ENCODE assay signal across 37 cellular contexts in the genomic region with DNA sequence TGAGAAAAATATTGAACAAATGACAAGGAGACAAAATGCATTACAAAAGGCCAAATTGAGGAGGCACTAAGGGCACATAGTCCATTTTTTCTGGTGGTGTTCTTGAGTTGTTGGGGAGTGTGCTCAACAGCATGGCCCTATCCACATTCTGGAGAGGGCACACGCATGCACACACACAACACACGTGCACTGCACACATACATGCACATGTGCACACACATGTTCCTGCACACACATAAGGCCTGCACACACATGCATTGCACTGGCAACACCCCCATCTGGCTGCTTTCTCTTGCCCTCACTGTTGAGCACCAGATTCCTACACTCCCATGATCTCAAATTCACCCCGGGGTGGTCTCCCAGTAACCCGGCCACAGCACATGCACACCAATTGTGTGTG.
"Had no signal": no experiment of that assay in that cellular context is flagged by ENCODE, and none has a peak within 500 bp of the region (broad histone marks: within the 10 kb centered on the region; RNA-seq: fewer than 3 reads in every experiment).

No MANE protein-coding gene starts in this region.

- H3K9me3 ChIP-seq: ascending aorta had no signal

- H3K27ac ChIP-seq: ascending aorta, cardiac muscle cell, VCaP had no signal

- ATAC-seq: activated CD8-positive, alpha-beta T cell treated with anti-CD3 and anti-CD28 coated beads for 36 hours; activated naive CD8-positive, alpha-beta T cell treated with anti-CD3 and anti-CD28 coated beads, Interleukin-2, amount 50 U/mL, for 24 hours; activated T-cell treated with anti-CD3 and anti-CD28 coated beads, Interleukin-2, amount 50 U/mL, for 4 hours; activated T-cell treated with anti-CD3 and anti-CD28 coated beads, Interleukin-2, amount 50 U/mL, for 72 hours; activated T-helper 17 cell treated with anti-CD3 and anti-CD28 coated beads, Interleukin-2, amount 50 U/mL, for 72 hours had no signal

- H3K36me3 Mint-ChIP-seq: activated CD4-positive, alpha-beta memory T cell treated with anti-CD3 and anti-CD28 coated beads for 36 hours; activated naive CD4-positive, alpha-beta T cell treated with anti-CD3 and anti-CD28 coated beads, Interleukin-2, amount 10 ng/mL, durations not matched to agents 7 days and 5 days; activated naive CD4-positive, alpha-beta T cell treated with anti-CD3 and anti-CD28 coated beads, Interleukin-2, amount 50 U/mL, for 24 hours; activated naive CD8-positive, alpha-beta T cell; activated naive CD8-positive, alpha-beta T cell treated with anti-CD3 and anti-CD28 coated beads, Interleukin-2, amount 10 ng/mL, durations not matched to agents 7 days and 5 days; brain had no signal

- H3K4me1 Mint-ChIP-seq: activated B cell treated with CpG ODN at 0.5 μM for 24 hours; activated CD4-positive, alpha-beta T cell treated with anti-CD3 and anti-CD28 coated beads, Interleukin-2, amount 10 ng/mL, durations not matched to agents 24 days and 14 days; activated naive CD4-positive, alpha-beta T cell treated with anti-CD3 and anti-CD28 coated beads, Interleukin-2, amount 10 ng/mL, durations not matched to agents 7 days and 5 days; activated naive CD4-positive, alpha-beta T cell treated with anti-CD3 and anti-CD28 coated beads, Interleukin-2, amount 50 U/mL, for 24 hours; activated naive CD8-positive, alpha-beta T cell treated with anti-CD3 and anti-CD28 coated beads, Interleukin-2, amount 10 ng/mL, durations not matched to agents 7 days and 5 days; activated naive CD8-positive, alpha-beta T cell treated with anti-CD3 and anti-CD28 coated beads, Interleukin-2, amount 50 U/mL, for 24 hours; activated T-helper 17 cell treated with anti-CD3 and anti-CD28 coated beads, Interleukin-2, amount 50 U/mL, for 72 hours; central memory CD8-positive, alpha-beta T cell had no signal

- H3K9me3 Mint-ChIP-seq: activated B cell treated with CpG ODN at 0.5 μM for 24 hours; activated CD4-positive, alpha-beta memory T cell treated with anti-CD3 and anti-CD28 coated beads for 36 hours; activated CD4-positive, alpha-beta T cell treated with anti-CD3 and anti-CD28 coated beads, Interleukin-2, amount 10 ng/mL, durations not matched to agents 24 days and 14 days; activated CD8-positive, alpha-beta T cell treated with anti-CD3 and anti-CD28 coated beads for 36 hours; activated naive CD4-positive, alpha-beta T cell treated with anti-CD3 and anti-CD28 coated beads, Interleukin-2, amount 10 ng/mL, durations not matched to agents 7 days and 5 days; activated naive CD4-positive, alpha-beta T cell treated with anti-CD3 and anti-CD28 coated beads, Interleukin-2, amount 50 U/mL, for 24 hours; activated naive CD8-positive, alpha-beta T cell treated with anti-CD3 and anti-CD28 coated beads, Interleukin-2, amount 10 ng/mL, durations not matched to agents 7 days and 5 days; activated T-cell treated with anti-CD3 and anti-CD28 coated beads, Interleukin-2, amount 50 U/mL, for 4 hours; activated T-cell treated with anti-CD3 and anti-CD28 coated beads, Interleukin-2, amount 50 U/mL, for 72 hours; activated T-helper 1 cell treated with anti-CD3 and anti-CD28 coated beads, Interleukin-12 subunit alpha, Interleukin-12 subunit beta, Interleukin-2, Interleukin-4 antibody, amounts not matched to agents 30 ng/mL and 10 ng/mL and 1 ng/mL, durations not matched to agents 14 hours and 24 hours and 36 hours; activated T-helper 17 cell treated with anti-CD3 and anti-CD28 coated beads, Interleukin-2, amount 50 U/mL, for 72 hours; central memory CD8-positive, alpha-beta T cell; T-helper 1 cell treated with Interleukin-12 subunit alpha and Interleukin-12 subunit beta and Interleukin-4 antibody, amounts not matched to agents 30 μg/mL and 1 μg/mL, for 36 hours; T-helper 2 cell treated with Interferon-gamma antibody and Interleukin-4, amounts not matched to agents 5 μg/mL and 100 μg/mL, for 36 hours had no signal

- DNase-seq: activated B cell treated with CpG ODN at 0.5 μM for 24 hours; activated CD4-positive, alpha-beta memory T cell treated with anti-CD3 and anti-CD28 coated beads for 36 hours; activated CD4-positive, alpha-beta T cell treated with anti-CD3 and anti-CD28 coated beads for 4 hours; activated CD4-positive, alpha-beta T cell treated with anti-CD3 and anti-CD28 coated beads, Interleukin-2, amount 10 ng/mL, durations not matched to agents 24 days and 14 days; activated CD4-positive, alpha-beta T cell treated with anti-CD3 and anti-CD28 coated beads, Interleukin-2, amount 50 U/mL, for 1 hour; activated CD4-positive, alpha-beta T cell treated with anti-CD3 and anti-CD28 coated beads, Interleukin-2, amount 50 U/mL, for 4 hours; activated CD4-positive, CD25-positive, alpha-beta regulatory T cell treated with anti-CD3 and anti-CD28 coated beads, Interleukin-2, amount 50 U/mL, for 72 hours; activated CD8-positive, alpha-beta memory T cell treated with anti-CD3 and anti-CD28 coated beads, Interleukin-2, amount 50 U/mL, for 4 hours; activated CD8-positive, alpha-beta T cell treated with anti-CD3 and anti-CD28 coated beads for 36 hours; activated effector memory CD4-positive, alpha-beta T cell treated with Interleukin-2 at 50 U/mL for 16 hours; activated gamma-delta T cell; activated naive CD4-positive, alpha-beta T cell treated with anti-CD3 and anti-CD28 coated beads, Interleukin-2, amount 10 ng/mL, durations not matched to agents 7 days and 5 days; activated naive CD4-positive, alpha-beta T cell treated with Interleukin-2 at 50 U/mL for 16 hours; activated naive CD8-positive, alpha-beta T cell treated with anti-CD3 and anti-CD28 coated beads, Interleukin-2, amount 10 ng/mL, durations not matched to agents 7 days and 5 days; activated naive CD8-positive, alpha-beta T cell treated with anti-CD3 and anti-CD28 coated beads, Interleukin-2, amount 50 U/mL, for 24 hours; activated T-cell treated with anti-CD3 and anti-CD28 coated beads for 4 hours; activated T-cell treated with anti-CD3 and anti-CD28 coated beads, Interleukin-2, amount 50 U/mL, for 1 hour; activated T-cell treated with anti-CD3 and anti-CD28 coated beads, Interleukin-2, amount 50 U/mL, for 4 hours; activated T-cell treated with anti-CD3 and anti-CD28 coated beads, Interleukin-2, amount 50 U/mL, for 72 hours; amygdala; anterior cingulate cortex; caudate nucleus; cerebellar nuclear complex; T-helper 1 cell; T-helper 2 cell; T-helper 9 cell had no signal

- H3K4me3 Mint-ChIP-seq: activated B cell treated with CpG ODN at 0.5 μM for 24 hours; activated CD4-positive, alpha-beta memory T cell treated with anti-CD3 and anti-CD28 coated beads for 36 hours; activated CD4-positive, alpha-beta T cell treated with anti-CD3 and anti-CD28 coated beads, Interleukin-2, amount 10 ng/mL, durations not matched to agents 24 days and 14 days; activated CD8-positive, alpha-beta T cell treated with anti-CD3 and anti-CD28 coated beads for 36 hours; activated naive CD4-positive, alpha-beta T cell treated with anti-CD3 and anti-CD28 coated beads, Interleukin-2, amount 10 ng/mL, durations not matched to agents 7 days and 5 days; activated naive CD4-positive, alpha-beta T cell treated with anti-CD3 and anti-CD28 coated beads, Interleukin-2, amount 50 U/mL, for 24 hours; activated naive CD8-positive, alpha-beta T cell; activated naive CD8-positive, alpha-beta T cell treated with anti-CD3 and anti-CD28 coated beads, Interleukin-2, amount 10 ng/mL, durations not matched to agents 7 days and 5 days; activated naive CD8-positive, alpha-beta T cell treated with anti-CD3 and anti-CD28 coated beads, Interleukin-2, amount 50 U/mL, for 24 hours; activated T-cell treated with anti-CD3 and anti-CD28 coated beads, Interleukin-2, amount 50 U/mL, for 4 hours; activated T-cell treated with anti-CD3 and anti-CD28 coated beads, Interleukin-2, amount 50 U/mL, for 72 hours; activated T-helper 1 cell treated with anti-CD3 and anti-CD28 coated beads, Interleukin-12 subunit alpha, Interleukin-12 subunit beta, Interleukin-2, Interleukin-4 antibody, amounts not matched to agents 30 ng/mL and 10 ng/mL and 1 ng/mL, durations not matched to agents 14 hours and 24 hours and 36 hours; activated T-helper 17 cell treated with anti-CD3 and anti-CD28 coated beads, Interleukin-2, amount 50 U/mL, for 72 hours; brain; central memory CD8-positive, alpha-beta T cell; T-helper 1 cell treated with Interleukin-12 subunit alpha and Interleukin-12 subunit beta and Interleukin-4 antibody, amounts not matched to agents 30 μg/mL and 1 μg/mL, for 36 hours; T-helper 2 cell treated with Interferon-gamma antibody and Interleukin-4, amounts not matched to agents 5 μg/mL and 100 μg/mL, for 36 hours had no signal

- H3K4me3 ChIP-seq: ascending aorta, cardiac muscle cell had no signal

- H3K27ac Mint-ChIP-seq: activated B cell treated with CpG ODN at 0.5 μM for 24 hours; activated CD4-positive, alpha-beta memory T cell treated with anti-CD3 and anti-CD28 coated beads for 36 hours; activated CD4-positive, alpha-beta T cell treated with anti-CD3 and anti-CD28 coated beads, Interleukin-2, amount 10 ng/mL, durations not matched to agents 24 days and 14 days; activated CD8-positive, alpha-beta T cell treated with anti-CD3 and anti-CD28 coated beads for 36 hours; activated naive CD4-positive, alpha-beta T cell treated with anti-CD3 and anti-CD28 coated beads, Interleukin-2, amount 10 ng/mL, durations not matched to agents 7 days and 5 days; activated naive CD4-positive, alpha-beta T cell treated with anti-CD3 and anti-CD28 coated beads, Interleukin-2, amount 50 U/mL, for 24 hours; activated naive CD8-positive, alpha-beta T cell; activated naive CD8-positive, alpha-beta T cell treated with anti-CD3 and anti-CD28 coated beads, Interleukin-2, amount 10 ng/mL, durations not matched to agents 7 days and 5 days; activated naive CD8-positive, alpha-beta T cell treated with anti-CD3 and anti-CD28 coated beads, Interleukin-2, amount 50 U/mL, for 24 hours; activated T-cell treated with anti-CD3 and anti-CD28 coated beads, Interleukin-2, amount 50 U/mL, for 72 hours; activated T-helper 1 cell treated with anti-CD3 and anti-CD28 coated beads, Interleukin-12 subunit alpha, Interleukin-12 subunit beta, Interleukin-2, Interleukin-4 antibody, amounts not matched to agents 30 ng/mL and 10 ng/mL and 1 ng/mL, durations not matched to agents 14 hours and 24 hours and 36 hours; activated T-helper 17 cell treated with anti-CD3 and anti-CD28 coated beads, Interleukin-2, amount 50 U/mL, for 72 hours; brain; T-helper 1 cell treated with Interleukin-12 subunit alpha and Interleukin-12 subunit beta and Interleukin-4 antibody, amounts not matched to agents 30 μg/mL and 1 μg/mL, for 36 hours; T-helper 2 cell treated with Interferon-gamma antibody and Interleukin-4, amounts not matched to agents 5 μg/mL and 100 μg/mL, for 36 hours had no signal

- H3K27me3 Mint-ChIP-seq: activated B cell treated with CpG ODN at 0.5 μM for 24 hours; activated CD4-positive, alpha-beta memory T cell treated with anti-CD3 and anti-CD28 coated beads for 36 hours; activated CD4-positive, alpha-beta T cell treated with anti-CD3 and anti-CD28 coated beads, Interleukin-2, amount 10 ng/mL, durations not matched to agents 24 days and 14 days; activated CD8-positive, alpha-beta T cell treated with anti-CD3 and anti-CD28 coated beads for 36 hours; activated naive CD4-positive, alpha-beta T cell treated with anti-CD3 and anti-CD28 coated beads, Interleukin-2, amount 10 ng/mL, durations not matched to agents 7 days and 5 days; activated naive CD4-positive, alpha-beta T cell treated with anti-CD3 and anti-CD28 coated beads, Interleukin-2, amount 50 U/mL, for 24 hours; activated naive CD8-positive, alpha-beta T cell treated with anti-CD3 and anti-CD28 coated beads, Interleukin-2, amount 50 U/mL, for 24 hours; activated T-helper 17 cell treated with anti-CD3 and anti-CD28 coated beads, Interleukin-2, amount 50 U/mL, for 72 hours; brain; central memory CD8-positive, alpha-beta T cell had no signal

- H3K4me1 ChIP-seq: ascending aorta had no signal

- H3K36me3 ChIP-seq: ascending aorta, cardiac muscle cell had no signal

- H3K27me3 ChIP-seq: ascending aorta had no signal
